Comparison of ENCODE assay signal across 18 cellular contexts in the genomic region with DNA sequence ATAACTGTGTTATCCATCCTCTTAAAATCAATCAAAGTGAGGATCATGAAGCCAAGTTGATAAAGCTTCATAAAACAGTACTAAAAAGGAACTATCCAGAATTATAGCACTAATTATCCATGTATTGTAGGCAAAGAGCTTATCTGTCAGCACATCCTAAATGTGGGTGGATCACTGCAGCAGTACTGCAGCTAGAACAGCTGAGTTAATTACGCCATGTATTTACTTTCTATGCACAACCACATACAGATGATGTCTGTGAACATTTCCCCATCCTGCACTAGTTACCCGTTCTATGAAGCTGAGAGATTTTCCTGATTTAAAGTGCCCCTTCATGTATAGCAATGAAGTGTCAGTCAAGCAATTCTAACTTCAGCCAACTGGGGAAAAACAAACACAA.
"Had no signal": no experiment of that assay in that cellular context is flagged by ENCODE, and none has a peak within 500 bp of the region (broad histone marks: within the 10 kb centered on the region; RNA-seq: fewer than 3 reads in every experiment).

No MANE protein-coding gene starts in this region.

- H3K4me1 ChIP-seq: adrenal gland, body of pancreas, testis had no signal

- H3K9me3 ChIP-seq: adrenal gland, body of pancreas, gastrocnemius medialis, left ventricle myocardium inferior, testis, upper lobe of left lung had no signal

- H3K27ac ChIP-seq: adrenal gland, body of pancreas, gastrocnemius medialis, left ventricle myocardium inferior, testis had no signal

- ATAC-seq: activated CD8-positive, alpha-beta T cell treated with anti-CD3 and anti-CD28 coated beads, Interleukin-2, amount 10 ng/mL, durations not matched to agents 7 days and 5 days; body of pancreas; gastrocnemius medialis; natural killer cell; stimulated activated naive CD8-positive, alpha-beta T cell treated with anti-CD3 and anti-CD28 coated beads, Interleukin-15, amount 100 ng/mL, for 72 hours had no signal

- H3K4me3 ChIP-seq: adrenal gland, body of pancreas, gastrocnemius medialis, left ventricle myocardium inferior, smooth muscle cell, testis, upper lobe of left lung had no signal

- H3K27me3 ChIP-seq: adrenal gland, body of pancreas, gastrocnemius medialis, testis, upper lobe of left lung had no signal

- DNase-seq: activated B cell treated with CpG ODN at 0.5 μM for 24 hours; activated CD4-positive, alpha-beta T cell treated with anti-CD3 and anti-CD28 coated beads for 48 hours; activated CD8-positive, alpha-beta memory T cell treated with anti-CD3 and anti-CD28 coated beads, Interleukin-2, amount 50 U/mL, for 4 hours; activated CD8-positive, alpha-beta T cell treated with anti-CD3 and anti-CD28 coated beads, Interleukin-2, amount 10 ng/mL, durations not matched to agents 7 days and 5 days; activated effector memory CD4-positive, alpha-beta T cell treated with anti-CD3 and anti-CD28 coated beads, Interleukin-2, amount 50 U/mL, for 16 hours; activated T-cell treated with anti-CD3 and anti-CD28 coated beads, Interleukin-2, amount 50 U/mL, for 48 hours; adrenal gland; body of pancreas; dermis blood vessel endothelial cell; erythroblast; gastrocnemius medialis; left ventricle myocardium inferior; natural killer cell; posterior cingulate gyrus; stimulated activated naive CD8-positive, alpha-beta T cell treated with anti-CD3 and anti-CD28 coated beads, Interleukin-15, amount 100 ng/mL, for 72 hours; testis; upper lobe of left lung had no signal
